ENCODE assay signal across 1 cellular context in the genomic region with DNA sequence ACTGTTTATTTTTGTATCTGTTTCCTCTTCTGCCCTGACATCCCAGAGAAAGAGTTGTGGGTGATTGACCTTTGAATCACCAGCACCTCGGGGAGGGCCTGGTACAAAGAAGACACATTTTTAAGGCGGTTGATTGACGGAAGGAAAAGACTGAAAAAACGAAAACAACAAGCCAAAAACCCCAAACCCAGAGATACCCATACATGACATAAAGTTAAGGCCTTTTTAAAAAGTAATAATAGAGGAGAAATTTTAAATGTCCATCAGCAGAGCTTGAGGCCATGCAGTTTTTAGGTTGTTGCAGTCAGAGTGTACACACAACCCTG.
TF ChIP-seq lines count a peak whose summit lies in the region.

No MANE protein-coding gene starts in this region.

TF ChIP-seq in GM12878, 131 proteins besides CTCF, POLR2A, EP300 and RAD21 (continued from another document):
- TF ChIP-seq, protein P1, sequence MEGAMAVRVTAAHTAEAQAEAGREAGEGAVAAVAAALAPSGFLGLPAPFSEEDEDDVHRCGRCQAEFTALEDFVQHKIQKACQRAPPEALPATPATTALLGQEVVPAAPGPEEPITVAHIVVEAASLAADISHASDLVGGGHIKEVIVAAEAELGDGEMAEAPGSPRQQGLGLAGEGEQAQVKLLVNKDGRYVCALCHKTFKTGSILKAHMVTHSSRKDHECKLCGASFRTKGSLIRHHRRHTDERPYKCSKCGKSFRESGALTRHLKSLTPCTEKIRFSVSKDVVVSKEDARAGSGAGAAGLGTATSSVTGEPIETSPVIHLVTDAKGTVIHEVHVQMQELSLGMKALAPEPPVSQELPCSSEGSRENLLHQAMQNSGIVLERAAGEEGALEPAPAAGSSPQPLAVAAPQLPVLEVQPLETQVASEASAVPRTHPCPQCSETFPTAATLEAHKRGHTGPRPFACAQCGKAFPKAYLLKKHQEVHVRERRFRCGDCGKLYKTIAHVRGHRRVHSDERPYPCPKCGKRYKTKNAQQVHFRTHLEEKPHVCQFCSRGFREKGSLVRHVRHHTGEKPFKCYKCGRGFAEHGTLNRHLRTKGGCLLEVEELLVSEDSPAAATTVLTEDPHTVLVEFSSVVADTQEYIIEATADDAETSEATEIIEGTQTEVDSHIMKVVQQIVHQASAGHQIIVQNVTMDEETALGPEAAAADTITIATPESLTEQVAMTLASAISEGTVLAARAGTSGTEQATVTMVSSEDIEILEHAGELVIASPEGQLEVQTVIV (IDR thresholded peaks at IDR 0.05; ENCODE audit: borderline replicate concordance, partially characterized antibody): no peak
- TF ChIP-seq CREM (IDR thresholded peaks at IDR 0.05; ENCODE audit: low read depth) (no peak), NBN (IDR thresholded peaks at IDR 0.05) (no peak), HDAC2 (IDR thresholded peaks at IDR 0.05) (no peak), IRF4 (IDR thresholded peaks at IDR 0.05; ENCODE audit: low read depth, low read length) (no peak), IKZF2 (IDR thresholded peaks at IDR 0.05) (0 out of 4 replicates have a peak, but pooled peaks of 1 of the 2 experiments have one; percentile 1), PML (IDR thresholded peaks at IDR 0.05; ENCODE audit: low read length) (no peak), NR2F1 (conservative IDR thresholded peaks at IDR 0.05) (peak; percentile 27; the same call in 1 of the 2 replicates), SMAD1 (IDR thresholded peaks at IDR 0.05; ENCODE audit: low read depth, partially characterized antibody) (no peak), NRF1 (conservative IDR thresholded peaks at IDR 0.05; ENCODE audit: low read depth, low read length) (no peak), SP1 (IDR thresholded peaks at IDR 0.05; ENCODE audit: low read depth, low read length) (no peak), EED (IDR thresholded peaks at IDR 0.05; ENCODE audit: low read depth) (no peak), ZNF384 (IDR thresholded peaks at IDR 0.05; ENCODE audit: borderline replicate concordance, low read depth, low read length) (no peak), IKZF1 (conservative IDR thresholded peaks at IDR 0.05) (0 out of 2 replicates have a peak, but pooled peaks have one; percentile 1), POLR2AphosphoS5 (IDR thresholded peaks at IDR 0.05; ENCODE audit: low read length) (no peak)
- TF ChIP-seq, protein P2, sequence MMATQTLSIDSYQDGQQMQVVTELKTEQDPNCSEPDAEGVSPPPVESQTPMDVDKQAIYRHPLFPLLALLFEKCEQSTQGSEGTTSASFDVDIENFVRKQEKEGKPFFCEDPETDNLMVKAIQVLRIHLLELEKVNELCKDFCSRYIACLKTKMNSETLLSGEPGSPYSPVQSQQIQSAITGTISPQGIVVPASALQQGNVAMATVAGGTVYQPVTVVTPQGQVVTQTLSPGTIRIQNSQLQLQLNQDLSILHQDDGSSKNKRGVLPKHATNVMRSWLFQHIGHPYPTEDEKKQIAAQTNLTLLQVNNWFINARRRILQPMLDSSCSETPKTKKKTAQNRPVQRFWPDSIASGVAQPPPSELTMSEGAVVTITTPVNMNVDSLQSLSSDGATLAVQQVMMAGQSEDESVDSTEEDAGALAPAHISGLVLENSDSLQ (IDR thresholded peaks at IDR 0.05): peak; percentile 70; the same call in 1 of the 2 replicates
